Comparison of ENCODE assay signal across 17 cellular contexts in genomic region chr1:193411771-193412170, GRCh38.
DNase-seq lines count a peak whose midpoint lies in the region; ATAC-seq, FAIRE-seq and TF ChIP-seq lines count a peak whose summit lies in the region.
"Had no signal": no experiment of that assay in that cellular context is flagged by ENCODE, and none has a peak within 500 bp of the region (broad histone marks: within the 10 kb centered on the region; RNA-seq: fewer than 3 reads in every experiment).

No MANE protein-coding gene starts in this region.

- H3K79me2 ChIP-seq in endothelial cell of umbilical vein (ENCODE audit: control insufficient read depth, insufficient read depth, low read length): no peaks in the 10 kb centered on the region
- H3K79me2 ChIP-seq in PC-9 (ENCODE audit: low read depth): no peaks in the 10 kb centered on the region

- FAIRE-seq in endothelial cell of umbilical vein (lab: Jason Lieb, UNC): no peak

- H3K36me3 ChIP-seq in endothelial cell of umbilical vein (ENCODE audit: control insufficient read depth in 2 of 2, extremely low read depth in 1 of 2, insufficient read depth in 2 of 2, low read length in 2 of 2) (no peaks in the 10 kb centered on the region), PC-9 (ENCODE audit: low read depth) (no peaks in the 10 kb centered on the region)
- H3K36me3 ChIP-seq: esophagus squamous epithelium, stomach had no signal

- H3K9me3 ChIP-seq in endothelial cell of umbilical vein (replicated peaks; ENCODE audit: control insufficient read depth, insufficient read depth, low read length): no peaks in the 10 kb centered on the region
- H3K9me3 ChIP-seq in PC-9 (ENCODE audit: insufficient read depth, low read depth): no peaks in the 10 kb centered on the region
- H3K9me3 ChIP-seq: esophagus squamous epithelium, stomach had no signal

- CTCF ChIA-PET in activated CD4-positive, alpha-beta memory T cell treated with anti-CD3 and anti-CD28 coated beads, Interleukin-2, amount 10 ng/mL, durations not matched to agents 7 days and 5 days (lab: Charles Lee): no interaction called here
- CTCF ChIA-PET in endothelial cell of umbilical vein (lab: Charles Lee) (no interaction called here), PC-9 (lab: Charles Lee) (no interaction called here)

- dilution Hi-C loops in endothelial cell of umbilical vein (cut with MboI; ENCODE audit: extremely low pct_ligation_motif_present, low sequenced_read_pairs): no loop called here

- peaks cover 7% of the 10 kb centered on the region for H3K36me3 Mint-ChIP-seq in activated T-cell treated with anti-CD3 and anti-CD28 coated beads, Interleukin-2, amount 50 U/mL, for 4 hours (ENCODE audit: insufficient read depth)
- H3K36me3 Mint-ChIP-seq in activated CD4-positive, alpha-beta memory T cell treated with anti-CD3 and anti-CD28 coated beads, Interleukin-2, amount 10 ng/mL, durations not matched to agents 7 days and 5 days (ENCODE audit: low read depth): peaks cover 26% of the 10 kb centered on the region

- no peak for DNase-seq in activated T-cell treated with anti-CD3 and anti-CD28 coated beads, Interleukin-2, amount 50 U/mL, for 4 hours
- DNase-seq in activated T-cell treated with anti-CD3 and anti-CD28 coated beads, Interleukin-2, amount 50 U/mL, for 1 hour: no peak
- no peak for DNase-seq in activated CD4-positive, alpha-beta memory T cell treated with anti-CD3 and anti-CD28 coated beads, Interleukin-2, amount 10 ng/mL, durations not matched to agents 7 days and 5 days
- DNase-seq in endothelial cell of umbilical vein (ENCODE audit: low read depth, low spot score): peak; percentile 23
- no peak for DNase-seq in stimulated activated naive CD8-positive, alpha-beta T cell treated with anti-CD3 and anti-CD28 coated beads, Interleukin-15, Interleukin-2, amounts not matched to agents 100 U/mL and 50 U/mL, for 24 hours
- no peak for DNase-seq in PC-9
- no peak for DNase-seq in germinal center (ENCODE audit: low spot score)
- DNase-seq: EL, esophagus squamous epithelium, head of caudate nucleus, Kasumi-1, mammary epithelial cell, NCI-H1105 treated with DMSO at 0.1 percent for 48 hours, NCI-H2107, NCI-H526, stomach had no signal

- peaks cover 50% of the 10 kb centered on the region for H3K4me1 Mint-ChIP-seq in activated T-cell treated with anti-CD3 and anti-CD28 coated beads, Interleukin-2, amount 50 U/mL, for 4 hours (ENCODE audit: low read depth)
- peaks cover 35% of the 10 kb centered on the region for H3K4me1 Mint-ChIP-seq in activated CD4-positive, alpha-beta memory T cell treated with anti-CD3 and anti-CD28 coated beads, Interleukin-2, amount 10 ng/mL, durations not matched to agents 7 days and 5 days

- no peaks in the 10 kb centered on the region for H3K27me3 Mint-ChIP-seq in activated T-cell treated with anti-CD3 and anti-CD28 coated beads, Interleukin-2, amount 50 U/mL, for 4 hours (ENCODE audit: low read depth)
- H3K27me3 Mint-ChIP-seq in activated CD4-positive, alpha-beta memory T cell treated with anti-CD3 and anti-CD28 coated beads, Interleukin-2, amount 10 ng/mL, durations not matched to agents 7 days and 5 days: peaks cover 3% of the 10 kb centered on the region

- H3K27ac Mint-ChIP-seq in activated CD4-positive, alpha-beta memory T cell treated with anti-CD3 and anti-CD28 coated beads, Interleukin-2, amount 10 ng/mL, durations not matched to agents 7 days and 5 days: peak overlapping the region; percentile 70

- BruUV-seq in endothelial cell of umbilical vein (replicated peaks; lab: Mats Ljungman, UMichigan) (no TSS peak), PC-9 (replicated peaks; lab: Mats Ljungman, UMichigan) (no TSS peak)

- H3K4me1 ChIP-seq in endothelial cell of umbilical vein (ENCODE audit: control insufficient read depth, extremely low read depth, insufficient read depth, low read length) (peaks cover 9% of the 10 kb centered on the region), PC-9 (replicated peaks; ENCODE audit: insufficient read depth) (no peaks in the 10 kb centered on the region)

- peak overlapping the region; percentile 27 for H3K4me3 Mint-ChIP-seq in activated T-cell treated with anti-CD3 and anti-CD28 coated beads, Interleukin-2, amount 50 U/mL, for 4 hours
- H3K4me3 Mint-ChIP-seq in activated CD4-positive, alpha-beta memory T cell treated with anti-CD3 and anti-CD28 coated beads, Interleukin-2, amount 10 ng/mL, durations not matched to agents 7 days and 5 days: peak overlapping the region; percentile 21

- H3K4me3 ChIP-seq in endothelial cell of umbilical vein (replicated peaks in 1 of 3; ENCODE audit: insufficient read depth in 1 of 3, low read depth in 1 of 3, low read length in 3 of 3) (no peak overlapping the region), PC-9 (no peak overlapping the region)
- H3K4me3 ChIP-seq: esophagus squamous epithelium, stomach had no signal

- H4K20me1 ChIP-seq in endothelial cell of umbilical vein (replicated peaks; ENCODE audit: control insufficient read depth, extremely low read depth, insufficient read depth, low read length) (no peaks in the 10 kb centered on the region), PC-9 (ENCODE audit: insufficient read depth) (no peaks in the 10 kb centered on the region)

- no peaks in the 10 kb centered on the region for H3K9me2 ChIP-seq in PC-9 (ENCODE audit: insufficient read depth)

- peak; percentile 93 to 94 for ATAC-seq in activated T-cell treated with anti-CD3 and anti-CD28 coated beads, Interleukin-2, amount 50 U/mL, for 4 hours
- ATAC-seq in stimulated activated naive CD8-positive, alpha-beta T cell treated with anti-CD3 and anti-CD28 coated beads, Interleukin-15, Interleukin-2, amounts not matched to agents 100 U/mL and 50 U/mL, for 24 hours: peak; percentile 76
- ATAC-seq in GM18868 (IDR thresholded peaks at IDR 0.05; ENCODE audit: unreplicated experiment): no peak

- no peaks in the 10 kb centered on the region for H3F3A ChIP-seq in PC-9 (ENCODE audit: insufficient read depth, low read depth)

- no peak overlapping the region for H3K9ac ChIP-seq in endothelial cell of umbilical vein (replicated peaks; ENCODE audit: extremely low read depth, insufficient read depth, low read length)

- TF ChIP-seq CTCF in endothelial cell of umbilical vein (IDR thresholded peaks at IDR 0.05; ENCODE audit: extremely low read depth in 1 of 2, insufficient read depth in 1 of 2, low read depth in 1 of 2, low read length in 2 of 2) (no peak), PC-9 (conservative IDR thresholded peaks at IDR 0.05) (no peak)

- H3K4me2 ChIP-seq in endothelial cell of umbilical vein (ENCODE audit: insufficient read depth, low read length) (no peak overlapping the region), PC-9 (no peak overlapping the region)

- H3K27me3 ChIP-seq in endothelial cell of umbilical vein (ENCODE audit: control insufficient read depth in 2 of 2, insufficient read depth in 2 of 2, low read length in 2 of 2) (no peaks in the 10 kb centered on the region), PC-9 (ENCODE audit: insufficient read depth, low read depth) (no peaks in the 10 kb centered on the region)
- H3K27me3 ChIP-seq: esophagus squamous epithelium, stomach had no signal

- peaks cover 13% of the 10 kb centered on the region for H3K9me3 Mint-ChIP-seq in activated T-cell treated with anti-CD3 and anti-CD28 coated beads, Interleukin-2, amount 50 U/mL, for 4 hours
- peaks cover 15% of the 10 kb centered on the region for H3K9me3 Mint-ChIP-seq in activated CD4-positive, alpha-beta memory T cell treated with anti-CD3 and anti-CD28 coated beads, Interleukin-2, amount 10 ng/mL, durations not matched to agents 7 days and 5 days

- H3K9me1 ChIP-seq in endothelial cell of umbilical vein (replicated peaks; ENCODE audit: control insufficient read depth, extremely low read depth, insufficient read depth, low read length): no peaks in the 10 kb centered on the region

- intact Hi-C loops in endothelial cell of umbilical vein (cut with micrococcal nuclease): loop anchor here (10.0 kb wide), 1 partner anchor 653 kb away; no protein-coding TSS in a partner anchor
- intact Hi-C loops in PC-9 (cut with micrococcal nuclease; ENCODE audit: unreplicated experiment): no loop called here

- no peak for TF ChIP-seq POLR2A in endothelial cell of umbilical vein (IDR thresholded peaks at IDR 0.05; ENCODE audit: low read depth, low read length)

- POLR2A ChIA-PET in activated CD4-positive, alpha-beta memory T cell treated with anti-CD3 and anti-CD28 coated beads, Interleukin-2, amount 10 ng/mL, durations not matched to agents 7 days and 5 days (lab: Charles Lee): interaction anchor here (1.3 kb wide), 1 partner anchor 129 kb away, joined by 4 read pairs; no protein-coding TSS in a partner anchor
- POLR2A ChIA-PET in endothelial cell of umbilical vein (lab: Charles Lee): no interaction called here
- POLR2A ChIA-PET in PC-9 (lab: Charles Lee; ENCODE audit: unreplicated experiment): no interaction called here

- peak overlapping the region; percentile 89 for H2AFZ ChIP-seq in endothelial cell of umbilical vein (ENCODE audit: low read depth, low read length)
- no peak overlapping the region for H2AFZ ChIP-seq in PC-9

- H3K27ac ChIP-seq in endothelial cell of umbilical vein (ENCODE audit: insufficient read depth, low read depth, low read length) (no peak overlapping the region), PC-9 (no peak overlapping the region)
- H3K27ac ChIP-seq: esophagus squamous epithelium, stomach had no signal

TF ChIP-seq in endothelial cell of umbilical vein, 7 proteins besides CTCF, POLR2A, EP300 and RAD21:
- TF ChIP-seq POLR2AphosphoS5 (IDR thresholded peaks at IDR 0.05; ENCODE audit: insufficient read depth, low read depth, low read length) (no peak), JUN (IDR thresholded peaks at IDR 0.05; ENCODE audit: borderline replicate concordance, insufficient read depth, insufficient read length, low read depth) (no peak), GATA2 (IDR thresholded peaks at IDR 0.05; ENCODE audit: insufficient read depth, insufficient read length, low read depth, low read length) (no peak), EZH2 (IDR thresholded peaks at IDR 0.05; ENCODE audit: borderline replicate concordance, low read depth, low read length, severe bottlenecking) (no peak), FOS (IDR thresholded peaks at IDR 0.05; ENCODE audit: borderline replicate concordance, insufficient read depth, low read length) (no peak), MYC (IDR thresholded peaks at IDR 0.05; ENCODE audit: low read depth, low read length) (no peak)
- TF ChIP-seq, protein P1, sequence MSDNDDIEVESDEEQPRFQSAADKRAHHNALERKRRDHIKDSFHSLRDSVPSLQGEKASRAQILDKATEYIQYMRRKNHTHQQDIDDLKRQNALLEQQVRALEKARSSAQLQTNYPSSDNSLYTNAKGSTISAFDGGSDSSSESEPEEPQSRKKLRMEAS (IDR thresholded peaks at IDR 0.05; ENCODE audit: insufficient read depth, insufficient read length): no peak
